ENCODE assay signal across 26 cellular contexts in genomic region chr7:199465-200249, GRCh38.
"Had no signal": no experiment of that assay in that cellular context is flagged by ENCODE, and none has a peak within 500 bp of the region (broad histone marks: within the 10 kb centered on the region; RNA-seq: fewer than 3 reads in every experiment).

No MANE protein-coding gene starts in this region.

- H3K9me3 ChIP-seq: body of pancreas had no signal

- H3K27me3 ChIP-seq: body of pancreas, hepatocyte had no signal

- H3K4me3 Mint-ChIP-seq: activated CD8-positive, alpha-beta T cell treated with anti-CD3 and anti-CD28 coated beads for 36 hours; activated naive CD8-positive, alpha-beta T cell treated with anti-CD3 and anti-CD28 coated beads, Interleukin-2, amount 10 ng/mL, durations not matched to agents 7 days and 5 days; activated T-helper 17 cell treated with anti-CD3 and anti-CD28 coated beads, Interleukin-2, amount 50 U/mL, for 72 hours; central memory CD8-positive, alpha-beta T cell; mesothelial cell of epicardium; stimulated activated naive CD8-positive, alpha-beta T cell treated with anti-CD3 and anti-CD28 coated beads, Interleukin-15, amount 100 ng/mL, for 72 hours; T-cell had no signal

- H3K4me1 Mint-ChIP-seq: activated naive CD8-positive, alpha-beta T cell treated with anti-CD3 and anti-CD28 coated beads, Interleukin-2, amount 10 ng/mL, durations not matched to agents 7 days and 5 days; activated T-helper 17 cell treated with anti-CD3 and anti-CD28 coated beads, Interleukin-2, amount 50 U/mL, for 72 hours; central memory CD8-positive, alpha-beta T cell; stimulated activated naive CD8-positive, alpha-beta T cell treated with anti-CD3 and anti-CD28 coated beads, Interleukin-15, amount 100 ng/mL, for 72 hours; T-cell had no signal

- H3K9me3 Mint-ChIP-seq: activated CD8-positive, alpha-beta T cell treated with anti-CD3 and anti-CD28 coated beads for 36 hours; activated naive CD8-positive, alpha-beta T cell treated with anti-CD3 and anti-CD28 coated beads, Interleukin-2, amount 10 ng/mL, durations not matched to agents 7 days and 5 days; activated T-helper 17 cell treated with anti-CD3 and anti-CD28 coated beads, Interleukin-2, amount 50 U/mL, for 72 hours; central memory CD8-positive, alpha-beta T cell; mesothelial cell of epicardium; nephron; stimulated activated naive CD8-positive, alpha-beta T cell treated with anti-CD3 and anti-CD28 coated beads, Interleukin-15, amount 100 ng/mL, for 72 hours; T-cell had no signal

- DNase-seq: activated CD4-positive, alpha-beta T cell treated with anti-CD3 and anti-CD28 coated beads for 48 hours; activated CD4-positive, CD25-positive, alpha-beta regulatory T cell; activated CD8-positive, alpha-beta T cell treated with anti-CD3 and anti-CD28 coated beads for 36 hours; activated naive CD4-positive, alpha-beta T cell; activated naive CD8-positive, alpha-beta T cell treated with anti-CD3 and anti-CD28 coated beads, Interleukin-2, amount 10 ng/mL, durations not matched to agents 7 days and 5 days; activated T-cell treated with anti-CD3 and anti-CD28 coated beads, Interleukin-2, amount 50 U/mL, for 1 hour; cortex of kidney; erythroblast; islet precursor cell; left colon; occipital lobe; retina; stimulated activated CD4-positive, alpha-beta T cell treated with anti-CD3 and anti-CD28 coated beads, Interleukin-15, amount 100 ng/mL, for 24 hours; stimulated activated CD4-positive, alpha-beta T cell treated with anti-CD3 and anti-CD28 coated beads, Interleukin-4, amount 100 ng/mL, for 1 hour; stimulated activated naive CD8-positive, alpha-beta T cell treated with anti-CD3 and anti-CD28 coated beads, Interleukin-15, amount 100 ng/mL, for 72 hours; T-cell; T-helper 9 cell; trophoblast cell had no signal

- H3K4me3 ChIP-seq: body of pancreas, hepatocyte, lung, skin epidermis had no signal

- H3K27ac Mint-ChIP-seq: activated CD8-positive, alpha-beta T cell treated with anti-CD3 and anti-CD28 coated beads for 36 hours; activated naive CD8-positive, alpha-beta T cell treated with anti-CD3 and anti-CD28 coated beads, Interleukin-2, amount 10 ng/mL, durations not matched to agents 7 days and 5 days; activated T-helper 17 cell treated with anti-CD3 and anti-CD28 coated beads, Interleukin-2, amount 50 U/mL, for 72 hours; mesothelial cell of epicardium; stimulated activated naive CD8-positive, alpha-beta T cell treated with anti-CD3 and anti-CD28 coated beads, Interleukin-15, amount 100 ng/mL, for 72 hours; T-cell had no signal

- H2AFZ ChIP-seq: hepatocyte had no signal

- H3K27ac ChIP-seq: body of pancreas, hepatocyte, skin epidermis had no signal

- H3K36me3 Mint-ChIP-seq: activated naive CD8-positive, alpha-beta T cell treated with anti-CD3 and anti-CD28 coated beads, Interleukin-2, amount 10 ng/mL, durations not matched to agents 7 days and 5 days; T-cell had no signal

- H3K4me2 ChIP-seq: hepatocyte had no signal
